19 cellular contexts compared by ENCODE assay signal in the genomic region with DNA sequence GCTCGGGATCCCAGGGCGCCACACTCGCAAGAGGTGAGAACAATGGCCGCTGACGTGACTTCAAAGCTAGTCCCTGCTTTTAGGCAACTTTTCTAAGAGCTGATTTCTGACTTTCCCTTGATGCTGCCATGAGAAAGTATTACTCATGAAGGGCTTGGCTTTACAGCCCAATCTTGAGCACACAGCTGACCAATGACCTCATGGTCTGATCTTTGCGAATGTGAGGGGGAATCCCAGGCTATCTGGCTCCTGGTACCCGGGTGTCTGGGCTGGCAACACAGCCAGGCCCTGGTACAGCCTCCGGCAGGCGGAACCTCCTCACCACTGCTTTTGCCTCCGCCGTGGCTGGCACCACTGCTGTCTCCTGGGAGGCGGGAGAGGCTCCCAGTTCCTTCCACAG. TPM values are rescaled to one million over a fixed set of nuclear protein-coding genes. Genes with fewer than 3 reads are reported as not detected.
DNase-seq lines count a peak whose midpoint lies in the region; ATAC-seq, FAIRE-seq and TF ChIP-seq lines count a peak whose summit lies in the region.
"Had no signal": no experiment of that assay in that cellular context is flagged by ENCODE, and none has a peak within 500 bp of the region (broad histone marks: within the 10 kb centered on the region; RNA-seq: fewer than 3 reads in every experiment).

No MANE protein-coding gene starts in this region.

- RAD21 ChIA-PET in GM12878 (lab: Charles Lee; ENCODE audit: unreplicated experiment) = interaction anchor here (1.5 kb wide), 1 partner anchor 15 kb away, joined by 5 read pairs; no protein-coding TSS in a partner anchor

- TF ChIP-seq CTCF in GM12878 (IDR thresholded peaks at IDR 0.05 in 2 of 3, conservative IDR thresholded peaks at IDR 0.05 in 1 of 3; ENCODE audit: control insufficient read depth in 2 of 3, extremely low read depth in 1 of 3, insufficient read depth in 1 of 3, low read depth in 3 of 3, low read length in 3 of 3) = no peak

- BruUV-seq in GM12878 (replicated peaks; lab: Mats Ljungman, UMichigan) = no TSS peak

- TF ChIP-seq POLR2A in H54 (IDR thresholded peaks at IDR 0.05; ENCODE audit: low read depth, low read length) (no peak), GM12878 (IDR thresholded peaks at IDR 0.05; ENCODE audit: low read depth, low read length) (no peak)

- H2AFZ ChIP-seq in GM12878 (ENCODE audit: control insufficient read depth, low read depth, low read length) = no peak overlapping the region

- TF ChIP-seq RAD21 in GM12878 (IDR thresholded peaks at IDR 0.05; ENCODE audit: insufficient read depth, low read depth, low read length) = no peak

- ATAC-seq in GM12878 (no peak), GM19397 (IDR thresholded peaks at IDR 0.05; ENCODE audit: unreplicated experiment) (no peak)
- ATAC-seq: activated T-cell treated with anti-CD3 and anti-CD28 coated beads, Interleukin-2, amount 50 U/mL, for 4 hours; sciatic nerve; SK-N-SH treated with all-trans-retinoic acid at 6 μM for 48 hours had no signal

- H3K4me2 ChIP-seq in GM12878 (ENCODE audit: control insufficient read depth, insufficient read depth) = no peak overlapping the region

- FAIRE-seq in H54 (lab: Jason Lieb, UNC) (no peak), GM12878 (lab: Jason Lieb, UNC) (no peak)
- FAIRE-seq: A204.1, D721Med, TTC549 had no signal

- SMC1A ChIA-PET in GM12878 (lab: Charles Lee; ENCODE audit: uncharacterized antibody, unreplicated experiment) = interaction anchor here (1.3 kb wide), 1 partner anchor 228 kb away, joined by 5 read pairs; no protein-coding TSS in a partner anchor

- CTCF ChIA-PET in GM12878 (lab: Yijun Ruan, JAX) = interaction anchor here (0.9 kb wide), 1 partner anchor 228 kb away, joined by 3 read pairs; no protein-coding TSS in a partner anchor

- H3K36me3 ChIP-seq in GM12878 (ENCODE audit: control insufficient read depth in 2 of 2, insufficient read depth in 2 of 2, low read length in 1 of 2) = peaks cover 4 to 19% of the 10 kb centered on the region in 2 experiments; a peak in 3 of 4 replicates

- H3K27me3 ChIP-seq in GM12878 (replicated peaks in 1 of 2; ENCODE audit: control insufficient read depth in 2 of 2, insufficient read depth in 2 of 2, low read length in 1 of 2) = no peaks in the 10 kb centered on the region
- H3K27me3 ChIP-seq: tibial nerve had no signal

- intact Hi-C loops in GM12878 (cut with micrococcal nuclease; ENCODE audit: unreplicated experiment) = loop anchor here (10.0 kb wide), 1 partner anchor 258 kb away; the partner anchor contains the start of gene ACTG1

- POLR2A ChIA-PET in GM12878 (lab: Charles Lee) = no interaction called here

- H4K20me1 ChIP-seq in GM12878 (ENCODE audit: control insufficient read depth, insufficient read depth) = no peaks in the 10 kb centered on the region

- H3K9me3 ChIP-seq in GM12878 (replicated peaks; ENCODE audit: control insufficient read depth, insufficient read depth, low read length) = no peaks in the 10 kb centered on the region
- H3K9me3 ChIP-seq: tibial nerve had no signal

- H3K4me1 ChIP-seq in GM12878 (ENCODE audit: control insufficient read depth, insufficient read depth, low read length) = no peaks in the 10 kb centered on the region

- DNase-seq in A172 (ENCODE audit: low spot score) (peak; percentile 92), H54 (ENCODE audit: insufficient read length, low spot score) (peak; percentile 97), GM12878 (ENCODE audit: low read depth, low spot score) (no peak), hepatic stellate cell (ENCODE audit: low spot score) (peak; percentile 30), inferior parietal cortex (ENCODE audit: extremely low spot score) (no peak), NCI-H1417 (lab: John Stamatoyannopoulos, UW) (no peak)
- no peak for DNase-seq in activated CD8-positive, alpha-beta memory T cell treated with anti-CD3 and anti-CD28 coated beads, Interleukin-2, amount 50 U/mL, for 4 hours
- DNase-seq: activated T-cell treated with anti-CD3 and anti-CD28 coated beads, Interleukin-2, amount 50 U/mL, for 4 hours; effector memory CD4-positive, alpha-beta T cell; NCI-H2029 treated with DMSO at 0.1 percent for 48 hours; NCI-H524 treated with DMSO at 0.1 percent for 48 hours; stimulated activated CD4-positive, alpha-beta T cell treated with anti-CD3 and anti-CD28 coated beads, Interleukin-4, amount 100 ng/mL, for 24 hours had no signal

- in situ Hi-C loops in GM12878 (cut with MboI) = loop anchor here (5.0 kb wide), 1 partner anchor 221 kb away; no protein-coding TSS in a partner anchor

- WGBS in GM12878 (ENCODE audit: insufficient coverage, insufficient replicate concordance, low lambda C conversion rate, missing lambda C conversion rate) = 89% methylated on average over 12 of the region's 12 CpGs

- H3K4me3 ChIP-seq in GM12878 = no peak overlapping the region
- H3K4me3 ChIP-seq: tibial nerve had no signal

- H3K9ac ChIP-seq in GM12878 (ENCODE audit: control insufficient read depth, insufficient read depth, low read length) = no peak overlapping the region

- no peak for TF ChIP-seq EP300 in GM12878 (IDR thresholded peaks at IDR 0.05; ENCODE audit: borderline replicate concordance in 1 of 2, control insufficient read depth in 1 of 2, low read depth in 2 of 2, low read length in 2 of 2)

- H3K79me2 ChIP-seq in GM12878 (ENCODE audit: control insufficient read depth, insufficient read depth, low read length) = no peaks in the 10 kb centered on the region

- H3K27ac ChIP-seq in GM12878 (ENCODE audit: control insufficient read depth, insufficient read depth) = no peak overlapping the region
- H3K27ac ChIP-seq: tibial nerve had no signal

RNA-seq across cellular contexts. Expression of gene NDUFAF8, which starts 17.5 kb away (rescaled TPM):
- total RNA-seq in A172 (2014; rRNA removed; shearing (Covaris generic)) = 100 and 123 TPM in 2 replicates
- total RNA-seq in GM12878 (2013; cell fraction: nucleolus; rRNA removed) = 43.1 and 61.9 TPM in 2 replicates
- total RNA-seq in GM12878 (2014; rRNA removed) = 97.9 and 107 TPM in 2 replicates
- 91.4 and 105 TPM in 2 replicates for total RNA-seq in GM12878 (2014; rRNA removed; fragmentation: Illumina TruSeq; extraction: Trizol)
- total RNA-seq in GM12878 (2021) = 95.6 and 99.9 TPM in 2 replicates
- 142 TPM for polyA plus RNA-seq in GM12878 (2011; ENCODE audit: low read depth)
- polyA plus RNA-seq in GM12878 (2011; rRNA removed) = 140 and 160 TPM in 2 replicates
- 73.5 and 95.5 TPM in 2 replicates for polyA plus RNA-seq in GM12878 (2011; cell fraction: cytosol; rRNA removed)
- polyA plus RNA-seq in GM12878 (2011; cell fraction: nucleus; rRNA removed) = 77.4 and 78.7 TPM in 2 replicates
- 85.0 and 88.2 TPM in 2 replicates for polyA plus RNA-seq in GM12878 (2012)
- polyA plus RNA-seq in GM12878 (2014; fragmentation: Illumina TruSeq; extraction: Trizol) = 36.2 and 53.0 TPM in 2 replicates
- polyA plus RNA-seq in GM12878 (2014; fragmentation: Nextera tagmentation; extraction: Ambion mirVana) = 10 to 100 TPM; 22.0 to 71.5 TPM
- 122 and 133 TPM in 2 replicates for polyA plus RNA-seq in GM12878 (2014; rRNA removed)
- 100 to 1,000 TPM; 295 to 307 TPM for polyA plus RNA-seq in GM12878 (2016; fragmentation: Nextera tagmentation; extraction: Ambion mirVana)
- polyA minus RNA-seq in GM12878 (2011; rRNA and poly(A)+ RNA removed) = 16.9 and 31.7 TPM in 2 replicates
- polyA minus RNA-seq in GM12878 (2011; cell fraction: cytosol; rRNA and poly(A)+ RNA removed) = 10.7 and 11.9 TPM in 2 replicates
- 7.6 and 17.1 TPM in 2 replicates for polyA minus RNA-seq in GM12878 (2011; cell fraction: nucleus; rRNA and poly(A)+ RNA removed)

RNA-seq across cellular contexts. Expression of gene TEPSIN, which starts 17.8 kb away (rescaled TPM):
- total RNA-seq in A172 (2014; rRNA removed; shearing (Covaris generic)) = 21.4 and 24.1 TPM in 2 replicates
- total RNA-seq in GM12878 (2013; cell fraction: nucleolus; rRNA removed) = 73.0 and 82.8 TPM in 2 replicates
- total RNA-seq in GM12878 (2014; rRNA removed) = 14.6 and 15.9 TPM in 2 replicates
- total RNA-seq in GM12878 (2014; rRNA removed; fragmentation: Illumina TruSeq; extraction: Trizol) = 4.5 and 4.8 TPM in 2 replicates
- total RNA-seq in GM12878 (2021) = 26.7 and 35.3 TPM in 2 replicates
- 6.1 TPM for polyA plus RNA-seq in GM12878 (2011; ENCODE audit: low read depth)
- 5.4 and 10.2 TPM in 2 replicates for polyA plus RNA-seq in GM12878 (2011; rRNA removed)
- polyA plus RNA-seq in GM12878 (2011; cell fraction: cytosol; rRNA removed) = 12.9 and 26.8 TPM in 2 replicates
- polyA plus RNA-seq in GM12878 (2011; cell fraction: nucleus; rRNA removed) = 286 and 400 TPM in 2 replicates
- 18.3 and 24.7 TPM in 2 replicates for polyA plus RNA-seq in GM12878 (2012)
- 2.7 and 5.8 TPM in 2 replicates for polyA plus RNA-seq in GM12878 (2014; fragmentation: Illumina TruSeq; extraction: Trizol)
- polyA plus RNA-seq in GM12878 (2014; fragmentation: Nextera tagmentation; extraction: Ambion mirVana) = 1 to 10 TPM in 1 of 2 experiments, under 1 TPM in 1; 0.87 to 1.6 TPM
- 36.7 and 39.3 TPM in 2 replicates for polyA plus RNA-seq in GM12878 (2014; rRNA removed)
- polyA plus RNA-seq in GM12878 (2016; fragmentation: Nextera tagmentation; extraction: Ambion mirVana) = 1 to 10 TPM; 3.1 to 3.7 TPM
- polyA minus RNA-seq in GM12878 (2011; rRNA and poly(A)+ RNA removed) = 9.4 and 15.3 TPM in 2 replicates
- 5.8 and 11.0 TPM in 2 replicates for polyA minus RNA-seq in GM12878 (2011; cell fraction: cytosol; rRNA and poly(A)+ RNA removed)
- 50.7 and 71.4 TPM in 2 replicates for polyA minus RNA-seq in GM12878 (2011; cell fraction: nucleus; rRNA and poly(A)+ RNA removed)

RNA-seq across cellular contexts. Expression of gene CEP131, which starts 33.9 kb away (rescaled TPM):
- 10.0 and 21.1 TPM in 2 replicates for total RNA-seq in A172 (2014; rRNA removed; shearing (Covaris generic))
- 11.0 and 14.3 TPM in 2 replicates for total RNA-seq in GM12878 (2013; cell fraction: nucleolus; rRNA removed)
- total RNA-seq in GM12878 (2014; rRNA removed) = 8.0 and 10.2 TPM in 2 replicates
- total RNA-seq in GM12878 (2014; rRNA removed; fragmentation: Illumina TruSeq; extraction: Trizol) = 3.0 and 3.3 TPM in 2 replicates
- total RNA-seq in GM12878 (2021) = 15.2 and 17.3 TPM in 2 replicates
- polyA plus RNA-seq in GM12878 (2011; ENCODE audit: low read depth) = 2.8 TPM
- polyA plus RNA-seq in GM12878 (2011; rRNA removed) = 1.3 and 2.9 TPM in 2 replicates
- polyA plus RNA-seq in GM12878 (2011; cell fraction: cytosol; rRNA removed) = 3.6 and 6.3 TPM in 2 replicates
- polyA plus RNA-seq in GM12878 (2011; cell fraction: nucleus; rRNA removed) = 20.6 and 36.0 TPM in 2 replicates
- polyA plus RNA-seq in GM12878 (2012) = 9.0 and 10.9 TPM in 2 replicates
- 0.17 and 1.3 TPM in 2 replicates for polyA plus RNA-seq in GM12878 (2014; fragmentation: Illumina TruSeq; extraction: Trizol)
- under 1 TPM; 0.05 to 0.64 TPM for polyA plus RNA-seq in GM12878 (2014; fragmentation: Nextera tagmentation; extraction: Ambion mirVana)
- 13.7 and 16.6 TPM in 2 replicates for polyA plus RNA-seq in GM12878 (2014; rRNA removed)
- polyA plus RNA-seq in GM12878 (2016; fragmentation: Nextera tagmentation; extraction: Ambion mirVana) = 10 to 100 TPM; 14.1 to 14.3 TPM
- 1.1 and 3.3 TPM in 2 replicates for polyA minus RNA-seq in GM12878 (2011; rRNA and poly(A)+ RNA removed)
- polyA minus RNA-seq in GM12878 (2011; cell fraction: cytosol; rRNA and poly(A)+ RNA removed) = 6.8 TPM in 2 replicates
- polyA minus RNA-seq in GM12878 (2011; cell fraction: nucleus; rRNA and poly(A)+ RNA removed) = 3.3 and 7.2 TPM in 2 replicates

RNA-seq across cellular contexts. Expression of gene SLC38A10, which starts 38.5 kb away (rescaled TPM):
- total RNA-seq in A172 (2014; rRNA removed; shearing (Covaris generic)) = 57.8 and 71.5 TPM in 2 replicates
- 50.7 and 60.3 TPM in 2 replicates for total RNA-seq in GM12878 (2013; cell fraction: nucleolus; rRNA removed)
- total RNA-seq in GM12878 (2014; rRNA removed) = 31.2 and 32.0 TPM in 2 replicates
- total RNA-seq in GM12878 (2014; rRNA removed; fragmentation: Illumina TruSeq; extraction: Trizol) = 9.6 and 10.2 TPM in 2 replicates
- 60.1 and 67.9 TPM in 2 replicates for total RNA-seq in GM12878 (2021)
- polyA plus RNA-seq in GM12878 (2011; ENCODE audit: low read depth) = 14.8 TPM
- polyA plus RNA-seq in GM12878 (2011; rRNA removed) = 6.5 and 10.5 TPM in 2 replicates
- 18.4 and 22.5 TPM in 2 replicates for polyA plus RNA-seq in GM12878 (2011; cell fraction: cytosol; rRNA removed)
- 70.0 and 83.7 TPM in 2 replicates for polyA plus RNA-seq in GM12878 (2011; cell fraction: nucleus; rRNA removed)
- 41.1 and 42.1 TPM in 2 replicates for polyA plus RNA-seq in GM12878 (2012)
- polyA plus RNA-seq in GM12878 (2014; fragmentation: Illumina TruSeq; extraction: Trizol) = 3.6 and 12.2 TPM in 2 replicates
- polyA plus RNA-seq in GM12878 (2014; fragmentation: Nextera tagmentation; extraction: Ambion mirVana) = 1 to 10 TPM in 1 of 2 experiments, under 1 TPM in 1; 0.52 to 3.2 TPM
- 36.3 and 47.7 TPM in 2 replicates for polyA plus RNA-seq in GM12878 (2014; rRNA removed)
- 10 to 100 TPM; 43.9 to 47.9 TPM for polyA plus RNA-seq in GM12878 (2016; fragmentation: Nextera tagmentation; extraction: Ambion mirVana)
- polyA minus RNA-seq in GM12878 (2011; rRNA and poly(A)+ RNA removed) = 24.6 and 35.5 TPM in 2 replicates
- 21.8 and 36.5 TPM in 2 replicates for polyA minus RNA-seq in GM12878 (2011; cell fraction: cytosol; rRNA and poly(A)+ RNA removed)
- 20.4 and 33.5 TPM in 2 replicates for polyA minus RNA-seq in GM12878 (2011; cell fraction: nucleus; rRNA and poly(A)+ RNA removed)

Comparison
In these comparisons a context has a peak if more than half of its experiments do, and no peak if none do; other contexts are left out.
1. DNase-seq: peak in A172 (single experiment), H54 (single experiment) and hepatic stellate cell (single experiment); none in GM12878 (single experiment), activated CD8-positive, alpha-beta memory T cell treated with anti-CD3 and anti-CD28 coated beads, Interleukin-2, amount 50 U/mL, for 4 hours (single experiment), inferior parietal cortex (single experiment) and NCI-H1417 (0 of 3).